ENCODE assay signal across 19 cellular contexts in the genomic region with DNA sequence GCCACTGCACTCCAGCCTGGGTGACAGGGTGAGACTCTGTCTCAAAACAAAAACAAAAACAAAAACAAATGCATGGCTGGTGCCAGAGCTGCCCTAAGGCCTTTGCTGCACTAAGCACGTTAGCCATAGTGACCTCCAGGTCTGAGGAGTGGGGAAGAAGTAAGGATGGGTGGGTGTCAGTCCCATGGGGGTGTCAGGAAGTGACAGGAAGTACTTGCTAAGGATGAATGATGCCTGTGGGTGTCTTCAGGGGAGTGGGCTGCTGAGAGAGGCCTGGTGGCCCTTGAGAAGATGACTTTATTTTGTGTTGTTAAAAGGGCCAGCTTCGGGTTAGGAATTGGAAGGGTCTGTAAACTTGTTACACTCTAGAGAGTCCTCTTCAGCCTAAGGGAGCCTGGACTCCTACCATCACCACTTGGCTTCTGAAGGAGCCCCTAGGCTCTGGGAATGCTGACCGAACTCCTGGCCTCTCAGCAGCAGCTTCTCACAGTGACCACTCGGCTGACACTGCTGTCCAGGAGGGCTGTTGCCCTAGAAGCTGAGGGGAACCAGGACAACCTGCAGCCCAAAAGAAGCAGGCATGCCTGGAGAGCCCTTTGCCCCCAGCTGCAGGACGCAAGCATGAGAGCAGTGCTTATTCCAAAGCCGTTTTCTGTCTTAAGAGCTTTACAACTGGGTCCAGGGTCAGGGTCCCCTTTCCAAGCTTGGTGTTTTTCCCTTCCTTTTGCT.
"Had no signal": no experiment of that assay in that cellular context is flagged by ENCODE, and none has a peak within 500 bp of the region (broad histone marks: within the 10 kb centered on the region; RNA-seq: fewer than 3 reads in every experiment).

No MANE protein-coding gene starts in this region.

- H3K27me3 ChIP-seq: gastroesophageal sphincter, heart right ventricle, tibial nerve had no signal

- H3K36me3 ChIP-seq: gastroesophageal sphincter, heart right ventricle, tibial nerve had no signal

- H3K27ac ChIP-seq: heart right ventricle, tibial nerve had no signal

- H3K4me1 Mint-ChIP-seq: activated naive CD4-positive, alpha-beta T cell treated with anti-CD3 and anti-CD28 coated beads, Interleukin-2, amount 10 ng/mL, durations not matched to agents 7 days and 5 days; immature natural killer cell had no signal

- H3K9me3 Mint-ChIP-seq: activated naive CD4-positive, alpha-beta T cell treated with anti-CD3 and anti-CD28 coated beads, Interleukin-2, amount 10 ng/mL, durations not matched to agents 7 days and 5 days; activated T-cell treated with anti-CD3 and anti-CD28 coated beads, Interleukin-2, amount 50 U/mL, for 4 hours; dendritic cell treated with granulocyte-macrophage colony-stimulating factor and Interleukin-4, amounts not matched to agents 40 ng/mL and 50 ng/mL, for 4 days; nephron progenitor cell had no signal

- DNase-seq: activated CD4-positive, alpha-beta T cell treated with anti-CD3 and anti-CD28 coated beads, Interleukin-2, amount 50 U/mL, for 1 hour; activated CD4-positive, CD25-positive, alpha-beta regulatory T cell treated with anti-CD3 and anti-CD28 coated beads, Interleukin-2, amount 50 U/mL, for 72 hours; activated CD8-positive, alpha-beta memory T cell treated with anti-CD3 and anti-CD28 coated beads, Interleukin-2, amount 50 U/mL, for 4 hours; activated effector memory CD4-positive, alpha-beta T cell treated with Interleukin-2 at 50 U/mL for 16 hours; activated naive CD4-positive, alpha-beta T cell treated with anti-CD3 and anti-CD28 coated beads, Interleukin-2, amount 10 ng/mL, durations not matched to agents 7 days and 5 days; activated T-cell treated with anti-CD3 and anti-CD28 coated beads, Interleukin-2, amount 50 U/mL, for 4 hours; cerebellar nuclear complex; effector CD8-positive, alpha-beta T cell; heart right ventricle; immature natural killer cell; left cardiac atrium; nephron progenitor cell; stimulated activated CD4-positive, alpha-beta T cell treated with anti-CD3 and anti-CD28 coated beads, Interleukin-2, amount 100 ng/mL, for 48 hours; T1000 had no signal

- H3K4me3 ChIP-seq: gastroesophageal sphincter, heart right ventricle, tibial nerve had no signal

- ATAC-seq: activated T-cell treated with anti-CD3 and anti-CD28 coated beads, Interleukin-2, amount 50 U/mL, for 4 hours; esophagus mucosa; gastroesophageal sphincter; heart right ventricle; left cardiac atrium had no signal

- H3K9me3 ChIP-seq: gastroesophageal sphincter, heart right ventricle, tibial nerve had no signal

- H3K36me3 Mint-ChIP-seq: activated naive CD4-positive, alpha-beta T cell treated with anti-CD3 and anti-CD28 coated beads, Interleukin-2, amount 10 ng/mL, durations not matched to agents 7 days and 5 days; immature natural killer cell had no signal

- H3K27ac Mint-ChIP-seq: activated naive CD4-positive, alpha-beta T cell treated with anti-CD3 and anti-CD28 coated beads, Interleukin-2, amount 10 ng/mL, durations not matched to agents 7 days and 5 days; dendritic cell treated with granulocyte-macrophage colony-stimulating factor and Interleukin-4, amounts not matched to agents 40 ng/mL and 50 ng/mL, for 4 days; immature natural killer cell; nephron progenitor cell; progenitor cell of endocrine pancreas had no signal

- H3K4me3 Mint-ChIP-seq: activated naive CD4-positive, alpha-beta T cell treated with anti-CD3 and anti-CD28 coated beads, Interleukin-2, amount 10 ng/mL, durations not matched to agents 7 days and 5 days; activated T-cell treated with anti-CD3 and anti-CD28 coated beads, Interleukin-2, amount 50 U/mL, for 4 hours; dendritic cell treated with granulocyte-macrophage colony-stimulating factor and Interleukin-4, amounts not matched to agents 40 ng/mL and 50 ng/mL, for 4 days; immature natural killer cell; nephron progenitor cell had no signal
